ENCODE assay signal across 9 cellular contexts in the genomic region with DNA sequence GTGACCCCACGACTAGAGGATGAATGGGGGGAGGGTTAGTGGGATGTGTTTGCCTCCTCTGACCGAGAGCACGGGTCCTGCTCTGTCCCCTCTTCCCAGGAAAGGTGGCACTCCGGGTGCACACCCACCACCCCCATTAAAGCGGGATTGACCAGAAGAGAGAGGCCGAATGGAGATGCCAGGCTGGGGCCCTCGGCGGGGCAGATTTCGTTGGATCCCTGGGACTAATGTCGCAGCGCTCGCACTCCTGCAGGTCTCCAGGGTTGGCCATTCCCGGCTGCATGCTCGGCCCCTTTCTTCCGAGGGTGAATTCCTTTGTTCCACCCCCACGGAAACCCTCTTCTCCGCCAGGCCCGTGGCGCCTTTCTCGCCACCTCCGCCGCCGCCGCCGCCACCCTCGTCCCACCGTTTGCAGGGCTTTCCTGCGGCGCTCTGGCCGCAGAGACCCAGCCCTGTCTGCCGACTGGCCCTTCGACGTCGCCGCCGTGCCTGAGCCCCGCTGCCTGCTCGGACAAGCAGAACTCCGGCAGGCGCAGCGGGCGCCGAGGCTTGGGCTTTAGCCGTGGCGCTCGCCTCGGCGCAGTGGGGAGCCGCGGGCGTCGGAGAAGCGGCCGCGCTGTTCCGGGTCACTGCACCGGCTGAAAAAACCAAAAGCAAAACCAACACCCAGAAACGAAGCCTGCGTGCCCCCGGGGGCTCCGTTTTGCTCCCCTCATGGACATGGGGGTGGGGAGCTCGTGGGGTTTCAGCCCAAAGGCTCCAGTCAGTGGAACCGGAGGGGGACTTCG. TPM values are rescaled to one million over a fixed set of nuclear protein-coding genes. Genes with fewer than 3 reads are reported as not detected.
DNase-seq lines count a peak whose midpoint lies in the region; ATAC-seq, FAIRE-seq and TF ChIP-seq lines count a peak whose summit lies in the region.
"Had no signal": no experiment of that assay in that cellular context is flagged by ENCODE, and none has a peak within 500 bp of the region (broad histone marks: within the 10 kb centered on the region; RNA-seq: fewer than 3 reads in every experiment).

No MANE protein-coding gene starts in this region.

- CTCF ChIA-PET in activated B cell treated with CpG ODN at 0.5 μM for 24 hours (lab: Charles Lee), result no interaction called here

- H3K36me3 Mint-ChIP-seq in activated B cell treated with CpG ODN at 0.5 μM for 24 hours (ENCODE audit: low read depth), result no peaks in the 10 kb centered on the region
- H3K36me3 Mint-ChIP-seq in stimulated activated memory B cell treated with anti-CD40 and anti-IgM and Interleukin-4, amounts not matched to agents 10 μg/mL and 1 μg/mL and 100 μg/mL, for 72 hours, result no peaks in the 10 kb centered on the region

- no peaks in the 10 kb centered on the region for H3K9me3 ChIP-seq in kidney (ENCODE audit: control insufficient read depth in 1 of 2, low read length in 2 of 2)

- H3K4me3 ChIP-seq in kidney (ENCODE audit: low read length in 2 of 2), result peak overlapping the region in 1 of 2 donors; percentile 25

- peak; percentile 24 for DNase-seq in NCI-H2227 (lab: John Stamatoyannopoulos, UW; ENCODE audit: unreplicated experiment)
- no peak for DNase-seq in NCI-H2227 treated with DMSO at 0.1 percent for 48 hours (lab: John Stamatoyannopoulos, UW)
- DNase-seq in activated B cell treated with CpG ODN at 0.5 μM for 24 hours, result no peak
- peak; percentile 77 for DNase-seq in kidney
- DNase-seq in frontal cortex (ENCODE audit: low spot score in 2 of 2), result no peak
- DNase-seq in AG20443 (ENCODE audit: low spot score), result no peak

- H3K27ac Mint-ChIP-seq in activated B cell treated with CpG ODN at 0.5 μM for 24 hours, result no peak overlapping the region
- peak overlapping the region; percentile 53 for H3K27ac Mint-ChIP-seq in stimulated activated memory B cell treated with anti-CD40 and anti-IgM and Interleukin-4, amounts not matched to agents 10 μg/mL and 1 μg/mL and 100 μg/mL, for 72 hours

- FAIRE-seq in kidney (lab: Jason Lieb, UNC) (no peak), frontal cortex (lab: Jason Lieb, UNC) (no peak)

- peaks cover 62% of the 10 kb centered on the region for H3K27me3 Mint-ChIP-seq in activated B cell treated with CpG ODN at 0.5 μM for 24 hours
- peaks cover 100% of the 10 kb centered on the region for H3K27me3 Mint-ChIP-seq in stimulated activated memory B cell treated with anti-CD40 and anti-IgM and Interleukin-4, amounts not matched to agents 10 μg/mL and 1 μg/mL and 100 μg/mL, for 72 hours

- H3K27ac ChIP-seq in kidney (ENCODE audit: low read depth in 2 of 2, low read length in 2 of 2), result no peak overlapping the region

- H3K4me1 Mint-ChIP-seq in activated B cell treated with CpG ODN at 0.5 μM for 24 hours, result peaks cover 24% of the 10 kb centered on the region
- peaks cover 35% of the 10 kb centered on the region for H3K4me1 Mint-ChIP-seq in stimulated activated memory B cell treated with anti-CD40 and anti-IgM and Interleukin-4, amounts not matched to agents 10 μg/mL and 1 μg/mL and 100 μg/mL, for 72 hours

- POLR2A ChIA-PET in activated B cell treated with CpG ODN at 0.5 μM for 24 hours (lab: Charles Lee), result no interaction called here

- H3K9me3 Mint-ChIP-seq in activated B cell treated with CpG ODN at 0.5 μM for 24 hours, result no peaks in the 10 kb centered on the region
- H3K9me3 Mint-ChIP-seq in stimulated activated memory B cell treated with anti-CD40 and anti-IgM and Interleukin-4, amounts not matched to agents 10 μg/mL and 1 μg/mL and 100 μg/mL, for 72 hours, result no peaks in the 10 kb centered on the region

- no peaks in the 10 kb centered on the region for H3K36me3 ChIP-seq in kidney (ENCODE audit: control insufficient read depth in 1 of 2, insufficient read depth in 2 of 2, low read length in 2 of 2)

- peak overlapping the region; percentile 80 for H3K4me3 Mint-ChIP-seq in activated B cell treated with CpG ODN at 0.5 μM for 24 hours
- peak overlapping the region; percentile 80 for H3K4me3 Mint-ChIP-seq in stimulated activated memory B cell treated with anti-CD40 and anti-IgM and Interleukin-4, amounts not matched to agents 10 μg/mL and 1 μg/mL and 100 μg/mL, for 72 hours

- TF ChIP-seq CTCF in activated B cell treated with CpG ODN at 0.5 μM for 24 hours (IDR thresholded peaks at IDR 0.05) (no peak), kidney (IDR thresholded peaks at IDR 0.05; ENCODE audit: borderline replicate concordance, extremely low read depth, insufficient read depth) (no peak)

- intact Hi-C loops in activated B cell treated with CpG ODN at 0.5 μM for 24 hours (cut with micrococcal nuclease), result no loop called here
- intact Hi-C loops in kidney (cut with DNase I), result no loop called here

- ATAC-seq in activated B cell treated with CpG ODN at 0.5 μM for 24 hours (ENCODE audit: low read depth), result peak; percentile 37
- no peak for ATAC-seq in stimulated activated memory B cell treated with anti-CD40 and anti-IgM and Interleukin-4, amounts not matched to agents 10 μg/mL and 1 μg/mL and 100 μg/mL, for 72 hours
- ATAC-seq in HG03457 (IDR thresholded peaks at IDR 0.05; ENCODE audit: unreplicated experiment), result no peak

- H3K9ac ChIP-seq in kidney (ENCODE audit: low read length in 2 of 2), result no peak overlapping the region

- peaks cover 0 to 3% of the 10 kb centered on the region in 2 donors for H3K4me1 ChIP-seq in kidney (ENCODE audit: control insufficient read depth in 1 of 2, insufficient read depth in 1 of 2, low read depth in 1 of 2, low read length in 2 of 2)

RNA-seq across cellular contexts. Expression of a gene that starts 11.8 kb away (rescaled TPM):
- not detected in 2 replicates for total RNA-seq in activated B cell treated with CpG ODN at 0.5 μM for 24 hours
- 0.57 TPM for total RNA-seq in kidney
- polyA plus RNA-seq in kidney (ENCODE audit: insufficient read depth, low read depth, low replicate concordance), result 2.6 TPM
- total RNA-seq in frontal cortex, result under 0.01 TPM
- polyA plus RNA-seq: AG04450 had no signal

Comparison
In these comparisons a context has a peak if more than half of its experiments do, and no peak if none do; other contexts are left out.
1. DNase-seq: peak in NCI-H2227 (single experiment) and kidney (single experiment); none in NCI-H2227 treated with DMSO at 0.1 percent for 48 hours (single experiment), activated B cell treated with CpG ODN at 0.5 μM for 24 hours (single experiment), frontal cortex (0 of 2) and AG20443 (single experiment).